8 cellular contexts compared by ENCODE assay signal in the genomic region with DNA sequence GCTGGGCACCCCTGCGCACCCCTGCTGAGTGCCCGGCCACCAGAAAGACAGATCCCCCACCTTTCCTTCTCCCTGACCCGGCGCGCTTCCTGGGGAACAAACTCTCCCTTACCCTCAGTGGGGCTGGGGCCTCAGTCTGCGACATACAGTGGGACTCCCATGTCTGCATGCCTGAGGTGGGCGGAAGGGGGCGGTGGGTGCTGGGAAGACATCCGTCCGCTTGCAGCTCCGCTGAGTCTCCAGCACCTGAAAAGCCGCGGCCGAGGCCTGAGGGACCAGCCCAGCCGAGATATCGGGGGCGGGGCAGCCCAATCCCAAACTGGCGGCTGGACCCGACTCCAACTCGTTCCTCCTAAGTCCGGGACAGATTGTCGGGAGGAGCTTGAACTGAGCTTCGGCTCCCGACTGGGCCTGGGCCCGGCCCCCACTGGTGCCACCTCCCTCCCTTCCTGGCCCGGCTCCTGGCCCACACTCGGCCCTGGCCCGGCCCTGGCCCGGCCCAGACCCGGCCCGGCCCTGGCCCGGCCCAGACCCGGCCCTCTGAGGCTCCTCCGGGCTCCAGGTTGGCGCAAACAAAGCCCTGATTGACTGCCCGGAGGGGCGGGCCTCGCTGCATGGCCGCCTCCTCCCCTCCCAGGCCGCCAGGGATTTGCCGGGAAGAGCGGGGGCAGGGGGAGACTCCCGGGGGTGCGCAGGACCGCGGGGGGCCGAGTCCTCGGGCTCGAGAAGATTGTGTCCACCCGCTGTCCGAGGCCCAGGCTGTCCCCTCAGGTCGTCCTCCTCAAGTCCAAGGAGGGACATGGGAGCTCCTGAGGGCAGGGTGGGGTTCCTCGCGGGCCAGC. TPM values are rescaled to one million over a fixed set of nuclear protein-coding genes. Genes with fewer than 3 reads are reported as not detected.
DNase-seq lines count a peak whose midpoint lies in the region; ATAC-seq, FAIRE-seq and TF ChIP-seq lines count a peak whose summit lies in the region.

No MANE protein-coding gene starts in this region.

- DNase-seq in ELF-1 (ENCODE audit: low read depth, low spot score): peak; percentile 91
- DNase-seq in NCI-H510A (lab: John Stamatoyannopoulos, UW): peak; percentile 24
- DNase-seq in anterior cingulate cortex (lab: John Stamatoyannopoulos, UW): peak in 56 of 58 donors; percentile 1 to 68 (median 46)
- DNase-seq in left ventricle myocardium inferior: peak; percentile 75
- DNase-seq in pancreas: peak; percentile 65 to 87 (median 71)
- DNase-seq in KG1 (lab: John Stamatoyannopoulos, UW): no peak

- intact Hi-C loops in left ventricle myocardium inferior (cut with micrococcal nuclease) (no loop called here), pancreas (cut with DNase I) (no loop called here)

- FAIRE-seq in pancreas (lab: Jason Lieb, UNC): no peak

- H3K36me3 ChIP-seq in left ventricle myocardium inferior (no peaks in the 10 kb centered on the region), pancreas (no peaks in the 10 kb centered on the region)

- WGBS in pancreas, 2 donors: 0 to 37% methylated on average over 39 to 54 of the region's 54 CpGs

- TF ChIP-seq CTCF in left ventricle myocardium inferior (IDR thresholded peaks at IDR 0.05; ENCODE audit: borderline replicate concordance) (no peak), pancreas (IDR thresholded peaks at IDR 0.05) (no peak)

- peak overlapping the region; percentile 71 for H3K4me3 ChIP-seq in left ventricle myocardium inferior
- peak overlapping the region; percentile 6 to 53 (median 30) for H3K4me3 ChIP-seq in pancreas

- no peaks in the 10 kb centered on the region for H3K27me3 ChIP-seq in left ventricle myocardium inferior (ENCODE audit: low read depth)
- H3K27me3 ChIP-seq in pancreas: no peaks in the 10 kb centered on the region

- H3K27ac ChIP-seq in left ventricle myocardium inferior (replicated peaks) (peak overlapping the region; percentile 92), pancreas (peak overlapping the region; percentile 55 to 88 (median 78))

- ATAC-seq in pancreas (peak; percentile 83 to 85 (median 84)), GM18502 (IDR thresholded peaks at IDR 0.05; ENCODE audit: poor library complexity, unreplicated experiment) (no peak), GM19395 (IDR thresholded peaks at IDR 0.05; ENCODE audit: unreplicated experiment) (no peak)

- H3K4me1 ChIP-seq in left ventricle myocardium inferior: peaks cover 11% of the 10 kb centered on the region
- no peaks in the 10 kb centered on the region for H3K4me1 ChIP-seq in pancreas

- no peaks in the 10 kb centered on the region for H3K9me3 ChIP-seq in left ventricle myocardium inferior (replicated peaks)
- H3K9me3 ChIP-seq in pancreas: no peaks in the 10 kb centered on the region

RNA-seq across cellular contexts. Expression of gene SLC16A2, which starts 0.9 kb away (rescaled TPM):
- total RNA-seq in left ventricle myocardium inferior: 6.1 TPM
- total RNA-seq in pancreas: 1 to 10 TPM; 2.7 to 8.4 (median 3.8) TPM
- 1 to 10 TPM; 2.2 to 4.3 TPM for polyA plus RNA-seq in pancreas

Comparison
In these comparisons a context has a peak if more than half of its experiments do, and no peak if none do; other contexts are left out.
1. ATAC-seq: peak in pancreas (4 of 4); none in GM18502 (single experiment) and GM19395 (single experiment).